22 cellular contexts compared by ENCODE assay signal in the genomic region with DNA sequence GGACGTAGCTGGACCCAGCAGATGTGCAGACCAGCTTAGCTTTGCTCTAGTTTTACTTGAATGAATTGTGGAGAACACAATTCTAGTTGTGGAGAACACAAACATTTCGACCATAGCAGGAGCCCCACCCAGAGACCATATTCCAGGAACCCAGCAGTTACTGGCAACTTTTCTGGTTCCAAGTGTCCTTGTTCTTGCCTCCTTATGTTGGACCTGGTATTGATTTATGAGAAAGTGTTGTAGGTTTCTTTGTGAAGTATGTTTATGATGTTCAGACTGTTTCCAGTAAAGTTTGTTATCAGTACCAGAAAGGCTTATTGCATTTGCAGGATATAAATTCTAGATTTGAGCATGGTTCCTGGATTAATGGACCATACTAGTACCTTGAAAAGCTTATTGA.
"Had no signal": no experiment of that assay in that cellular context is flagged by ENCODE, and none has a peak within 500 bp of the region (broad histone marks: within the 10 kb centered on the region; RNA-seq: fewer than 3 reads in every experiment).

No MANE protein-coding gene starts in this region.

- ATAC-seq: Panc1, PC-3 had no signal

- H3K4me3 ChIP-seq: MG63, SJCRH30 had no signal

- H3K9me3 ChIP-seq: MG63 had no signal

- DNase-seq: Karpas-422, KG1, MG63, NCI-H1092, NCI-H1105 treated with DMSO at 0.1 percent for 48 hours, NCI-H1417 treated with DMSO at 0.1 percent for 48 hours, NCI-H146, NCI-H1694 treated with DMSO at 0.1 percent for 48 hours, NCI-H1930, NCI-H2081, NCI-H2107, NCI-H2227 treated with DMSO at 0.1 percent for 48 hours, NCI-H524, NCI-H526 treated with DMSO at 0.1 percent for 48 hours, NCI-H774, PC-3, SHP77 treated with DMSO at 0.1 percent for 48 hours, SJCRH30, SW 1271 had no signal

- H3K36me3 ChIP-seq: MG63, SJCRH30 had no signal

- H3K27ac ChIP-seq: HL-60, RWPE1, SJCRH30 had no signal

- H3K4me1 ChIP-seq: SJCRH30 had no signal

- H3K27me3 ChIP-seq: MG63, SJCRH30 had no signal
